ENCODE assay signal across 12 cellular contexts in the genomic region with DNA sequence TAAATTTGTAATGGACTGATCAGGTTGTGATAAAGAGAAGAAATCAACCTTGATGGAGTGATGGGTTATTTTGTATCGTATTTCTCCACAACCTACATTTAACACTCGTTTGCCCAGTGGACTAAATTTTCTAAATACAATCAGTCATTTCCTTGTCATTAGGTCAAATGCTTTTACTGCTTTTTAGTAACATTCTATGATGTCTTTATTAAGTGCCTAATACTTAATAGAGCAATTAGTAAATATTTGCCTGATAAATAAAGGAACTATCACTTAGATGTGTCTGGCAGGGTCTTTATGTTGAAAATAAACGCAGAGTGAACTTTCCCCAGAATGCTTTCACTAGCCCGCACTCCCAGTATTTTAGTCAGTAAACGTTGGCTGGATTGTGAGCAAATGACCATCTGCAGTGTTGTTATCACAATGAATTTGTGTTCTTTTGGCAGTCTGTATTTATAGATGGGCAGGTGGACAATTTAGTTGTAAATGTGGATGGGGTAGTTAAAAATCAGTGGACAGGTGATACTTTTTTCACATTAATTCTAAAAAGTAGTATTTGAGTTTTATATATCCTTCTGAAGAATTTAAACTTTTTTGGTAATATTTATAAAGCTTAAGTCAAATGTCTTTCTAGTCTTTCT. TPM values are rescaled to one million over a fixed set of nuclear protein-coding genes. Genes with fewer than 3 reads are reported as not detected.
DNase-seq lines count a peak whose midpoint lies in the region; ATAC-seq and TF ChIP-seq lines count a peak whose summit lies in the region.
"Had no signal": no experiment of that assay in that cellular context is flagged by ENCODE, and none has a peak within 500 bp of the region (broad histone marks: within the 10 kb centered on the region; RNA-seq: fewer than 3 reads in every experiment).

No MANE protein-coding gene starts in this region.

- TF ChIP-seq CTCF in OCI-LY7 (conservative IDR thresholded peaks at IDR 0.05; ENCODE audit: low read length), result no peak
- no peak for TF ChIP-seq CTCF in colonic mucosa (IDR thresholded peaks at IDR 0.05)
- TF ChIP-seq CTCF in stomach (IDR thresholded peaks at IDR 0.05), result no peak
- no peak for TF ChIP-seq CTCF in esophagus muscularis mucosa (IDR thresholded peaks at IDR 0.05)

- H3K9me3 ChIP-seq in OCI-LY7 (ENCODE audit: low read length), result no peaks in the 10 kb centered on the region
- H3K9me3 ChIP-seq in colonic mucosa, result no peaks in the 10 kb centered on the region
- H3K9me3 ChIP-seq in stomach, result no peaks in the 10 kb centered on the region
- H3K9me3 ChIP-seq in SJCRH30 (replicated peaks), result no peaks in the 10 kb centered on the region
- no peaks in the 10 kb centered on the region for H3K9me3 ChIP-seq in esophagus muscularis mucosa

- H3K27ac ChIP-seq in OCI-LY7 (ENCODE audit: low read depth, low read length, poor library complexity, severe bottlenecking) (no peak overlapping the region), colonic mucosa (peak overlapping the region; percentile 34), stomach (peak overlapping the region in 3 of 5 donors; percentile 25 to 58 (median 55)), SJCRH30 (no peak overlapping the region), esophagus muscularis mucosa (replicated peaks in 1 of 4) (peak overlapping the region in 1 of 4 donors; percentile 32)
- H3K27ac ChIP-seq: neural progenitor cell had no signal

- no peaks in the 10 kb centered on the region for H3K36me3 ChIP-seq in OCI-LY7 (ENCODE audit: insufficient read depth, low read length)
- H3K36me3 ChIP-seq in colonic mucosa, result no peaks in the 10 kb centered on the region
- H3K36me3 ChIP-seq in stomach, result no peaks in the 10 kb centered on the region
- H3K36me3 ChIP-seq in SJCRH30, result no peaks in the 10 kb centered on the region
- H3K36me3 ChIP-seq in esophagus muscularis mucosa, result no peaks in the 10 kb centered on the region
- H3K36me3 ChIP-seq: neural progenitor cell had no signal

- H3K79me2 ChIP-seq in OCI-LY7 (ENCODE audit: insufficient read depth, low read depth, low read length), result peaks cover 90% of the 10 kb centered on the region

- intact Hi-C loops in OCI-LY7 (cut with micrococcal nuclease; ENCODE audit: unreplicated experiment) (loop anchor here (5.0 to 10.0 kb wide), 2 partner anchors 88 to 314 kb away; partner anchors contain the start of gene FBXL22), colonic mucosa (cut with DNase I) (loop anchor here (5.0 kb wide), 1 partner anchor 48 kb away; no protein-coding TSS in a partner anchor), stomach (cut with DNase I; ENCODE audit: low total_unique reads) (no loop called here), esophagus muscularis mucosa (cut with DNase I) (loop anchor here (5.0 kb wide), 1 partner anchor 88 kb away; the partner anchor contains the start of gene FBXL22)

- no peak overlapping the region for H3K4me3 Mint-ChIP-seq in activated T-cell treated with anti-CD3 and anti-CD28 coated beads, Interleukin-2, amount 50 U/mL, for 24 hours
- H3K4me3 Mint-ChIP-seq: neural progenitor cell had no signal

- H3K9me3 Mint-ChIP-seq in activated T-cell treated with anti-CD3 and anti-CD28 coated beads, Interleukin-2, amount 50 U/mL, for 24 hours, result no peaks in the 10 kb centered on the region
- H3K9me3 Mint-ChIP-seq: neural progenitor cell had no signal

- no peak for DNase-seq in activated T-cell treated with anti-CD3 and anti-CD28 coated beads, Interleukin-2, amount 50 U/mL, for 24 hours
- no peak for DNase-seq in activated T-cell treated with anti-CD3 and anti-CD28 coated beads for 4 hours
- DNase-seq in OCI-LY7 (ENCODE audit: low spot score), result no peak
- no peak for DNase-seq in colonic mucosa
- DNase-seq in stomach, result no peak
- no peak for DNase-seq in SJCRH30
- no peak for DNase-seq in esophagus muscularis mucosa (ENCODE audit: extremely low spot score)
- DNase-seq: KBM-7, T1000 had no signal

- peak overlapping the region; percentile 95 for H3K27ac Mint-ChIP-seq in activated T-cell treated with anti-CD3 and anti-CD28 coated beads, Interleukin-2, amount 50 U/mL, for 24 hours
- H3K27ac Mint-ChIP-seq: neural progenitor cell had no signal

- BruUV-seq in OCI-LY7 (replicated peaks; lab: Mats Ljungman, UMichigan), result no TSS peak

- peaks cover 57% of the 10 kb centered on the region for H4K20me1 ChIP-seq in OCI-LY7 (ENCODE audit: insufficient read depth, low read length)

- H3K27me3 Mint-ChIP-seq in activated T-cell treated with anti-CD3 and anti-CD28 coated beads, Interleukin-2, amount 50 U/mL, for 24 hours, result no peaks in the 10 kb centered on the region

- peak overlapping the region; percentile 32; the same call in 1 of the 2 replicates for H3K4me2 ChIP-seq in OCI-LY7 (ENCODE audit: low read length)

- POLR2A ChIA-PET in OCI-LY7 (lab: Charles Lee), result interaction anchor here (0.6 to 1.6 kb wide), 5 partner anchors 10 to 1937 kb away, joined by 3 to 7 read pairs (median 4); no protein-coding TSS in a partner anchor

- peaks cover 12% of the 10 kb centered on the region for H3K36me3 Mint-ChIP-seq in activated T-cell treated with anti-CD3 and anti-CD28 coated beads, Interleukin-2, amount 50 U/mL, for 24 hours (ENCODE audit: low read depth)

- CTCF ChIA-PET in OCI-LY7 (lab: Charles Lee; ENCODE audit: unreplicated experiment), result no interaction called here

- no peak for TF ChIP-seq POLR2A in stomach (IDR thresholded peaks at IDR 0.05)
- no peak for TF ChIP-seq POLR2A in esophagus muscularis mucosa (IDR thresholded peaks at IDR 0.05; ENCODE audit: low read depth)

- ATAC-seq in HG02623 (IDR thresholded peaks at IDR 0.05; ENCODE audit: unreplicated experiment), result no peak
- ATAC-seq: left lobe of liver had no signal

- no peak overlapping the region for H2AFZ ChIP-seq in OCI-LY7 (ENCODE audit: low read length)
- H2AFZ ChIP-seq: neural progenitor cell had no signal

- H3K4me3 ChIP-seq in OCI-LY7 (ENCODE audit: low read depth, low read length, poor library complexity, severe bottlenecking) (no peak overlapping the region), colonic mucosa (no peak overlapping the region), stomach (no peak overlapping the region), SJCRH30 (no peak overlapping the region), esophagus muscularis mucosa (no peak overlapping the region)
- H3K4me3 ChIP-seq: neural progenitor cell had no signal

- H3K4me1 ChIP-seq in OCI-LY7 (ENCODE audit: insufficient read depth, low read length, poor library complexity, severe bottlenecking) (peaks cover 52% of the 10 kb centered on the region), colonic mucosa (peaks cover 8% of the 10 kb centered on the region), stomach (peaks cover 57 to 84% (median 75%) of the 10 kb centered on the region in 4 donors), SJCRH30 (peaks cover 4% of the 10 kb centered on the region; the same call in 1 of the 2 replicates), esophagus muscularis mucosa (peaks cover 50 to 79% (median 77%) of the 10 kb centered on the region in 4 donors)

- H3K9ac ChIP-seq in colonic mucosa (ENCODE audit: low read depth in 2 of 2, low read length in 2 of 2), result no peak overlapping the region
- H3K9ac ChIP-seq: neural progenitor cell had no signal

- peaks cover 80% of the 10 kb centered on the region for H3K4me1 Mint-ChIP-seq in activated T-cell treated with anti-CD3 and anti-CD28 coated beads, Interleukin-2, amount 50 U/mL, for 24 hours (ENCODE audit: low read depth)

- TF ChIP-seq EP300 in stomach (IDR thresholded peaks at IDR 0.05) (no peak), esophagus muscularis mucosa (IDR thresholded peaks at IDR 0.05) (no peak)

- H3K27me3 ChIP-seq in colonic mucosa (no peaks in the 10 kb centered on the region), stomach (no peaks in the 10 kb centered on the region), SJCRH30 (no peaks in the 10 kb centered on the region), esophagus muscularis mucosa (peaks cover 0 to 4% (median 0%) of the 10 kb centered on the region in 4 donors)

- H3K9me2 ChIP-seq in OCI-LY7 (ENCODE audit: insufficient read depth, low read length), result no peaks in the 10 kb centered on the region

- WGBS in stomach, 5 donors, result 17 to 45% (median 24%) methylated on average over 5 of the region's 5 CpGs
- 64% methylated on average over 5 of the region's 5 CpGs for WGBS in esophagus muscularis mucosa

RNA-seq across cellular contexts. Expression of gene USP3, which starts 4.8 kb away (rescaled TPM):
- total RNA-seq in OCI-LY7 (2014; rRNA removed; shearing (Covaris generic)), result 26.3 and 34.6 TPM in 2 replicates
- total RNA-seq in OCI-LY7 (2022) (53.0 and 64.9 TPM in 2 replicates), colonic mucosa (10 to 100 TPM; 57.6 to 74.2 TPM), stomach (100 to 1,000 TPM in 2 of 5 donors, 10 to 100 TPM in 3; 10.5 to 174 (median 68.7) TPM), esophagus muscularis mucosa (10 to 100 TPM; 40.1 to 46.5 (median 41.3) TPM)
- 10 to 100 TPM; 20.8 to 27.3 (median 25.7) TPM for polyA plus RNA-seq in stomach
- total RNA-seq in SJCRH30 (2014; rRNA removed; shearing (Covaris generic)), result 36.9 and 42.0 TPM in 2 replicates

Comparison
In these comparisons a context has a peak if more than half of its experiments do, and no peak if none do; other contexts are left out.
1. H3K27ac ChIP-seq: peak in colonic mucosa (single experiment) and stomach (3 of 5); none in OCI-LY7 (single experiment) and SJCRH30 (single experiment).